1 cellular context compared by ENCODE assay signal in the genomic region with DNA sequence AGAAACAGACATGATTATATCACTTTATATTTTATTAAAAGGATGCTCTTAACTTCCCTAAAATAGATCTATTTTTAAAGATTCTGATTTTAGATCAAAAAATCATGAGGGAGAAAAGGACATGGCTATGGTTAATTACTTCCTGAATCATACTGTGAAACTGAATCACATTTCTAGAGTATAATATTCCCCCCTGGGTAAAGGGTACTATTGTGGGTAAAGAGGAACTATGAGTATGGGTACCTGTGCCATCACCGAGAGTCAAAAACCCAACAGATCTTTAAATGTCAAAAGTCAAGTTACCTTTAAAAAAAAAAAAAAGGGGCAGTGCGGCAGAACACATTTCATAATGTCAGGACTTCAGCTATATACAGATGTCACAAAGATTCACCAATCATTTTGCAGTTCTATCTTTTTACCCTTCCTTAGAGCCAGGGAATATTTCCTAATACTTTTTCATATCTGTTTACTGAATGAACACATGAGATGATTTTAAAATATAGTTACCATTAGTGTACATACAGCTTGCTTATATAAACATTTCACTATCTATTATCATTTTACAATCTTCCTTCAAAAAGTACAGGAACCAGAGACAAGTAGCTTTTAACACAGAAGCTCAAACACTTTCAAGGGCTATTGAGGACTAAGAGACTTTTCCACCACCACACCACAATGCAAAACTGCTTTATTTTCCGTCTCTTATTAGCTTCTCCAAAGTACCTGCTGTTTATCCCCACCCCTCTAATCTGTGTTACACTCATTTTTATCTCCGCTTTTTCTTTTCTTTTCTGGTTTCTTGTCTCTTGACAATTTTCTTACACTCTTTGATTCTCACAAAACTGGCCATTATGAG.
TF ChIP-seq lines count a peak whose summit lies in the region.

No MANE protein-coding gene starts in this region.

TF ChIP-seq in IMR-90, 13 proteins besides CTCF, POLR2A, EP300 and RAD21:
- TF ChIP-seq, protein P1, sequence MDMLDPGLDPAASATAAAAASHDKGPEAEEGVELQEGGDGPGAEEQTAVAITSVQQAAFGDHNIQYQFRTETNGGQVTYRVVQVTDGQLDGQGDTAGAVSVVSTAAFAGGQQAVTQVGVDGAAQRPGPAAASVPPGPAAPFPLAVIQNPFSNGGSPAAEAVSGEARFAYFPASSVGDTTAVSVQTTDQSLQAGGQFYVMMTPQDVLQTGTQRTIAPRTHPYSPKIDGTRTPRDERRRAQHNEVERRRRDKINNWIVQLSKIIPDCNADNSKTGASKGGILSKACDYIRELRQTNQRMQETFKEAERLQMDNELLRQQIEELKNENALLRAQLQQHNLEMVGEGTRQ (IDR thresholded peaks at IDR 0.05; ENCODE audit: low read depth, low read length) = no peak
- TF ChIP-seq CHD1 (IDR thresholded peaks at IDR 0.05; ENCODE audit: low read depth, low read length) (no peak), RCOR1 (IDR thresholded peaks at IDR 0.05; ENCODE audit: insufficient replicate concordance, low read length) (no peak), MAFK (IDR thresholded peaks at IDR 0.05; ENCODE audit: low read depth, low read length) (no peak), MXI1 (IDR thresholded peaks at IDR 0.05; ENCODE audit: borderline replicate concordance, low read depth, low read length) (no peak), MAZ (IDR thresholded peaks at IDR 0.05; ENCODE audit: borderline replicate concordance, low read depth, low read length) (no peak), RFX5 (IDR thresholded peaks at IDR 0.05; ENCODE audit: low read depth, low read length) (no peak), FOS (IDR thresholded peaks at IDR 0.05; ENCODE audit: low read depth, low read length) (no peak), NFE2L2 (IDR thresholded peaks at IDR 0.05; ENCODE audit: low read depth, low read length) (no peak), BHLHE40 (IDR thresholded peaks at IDR 0.05; ENCODE audit: low read depth, low read length) (no peak)
- TF ChIP-seq, protein P2, sequence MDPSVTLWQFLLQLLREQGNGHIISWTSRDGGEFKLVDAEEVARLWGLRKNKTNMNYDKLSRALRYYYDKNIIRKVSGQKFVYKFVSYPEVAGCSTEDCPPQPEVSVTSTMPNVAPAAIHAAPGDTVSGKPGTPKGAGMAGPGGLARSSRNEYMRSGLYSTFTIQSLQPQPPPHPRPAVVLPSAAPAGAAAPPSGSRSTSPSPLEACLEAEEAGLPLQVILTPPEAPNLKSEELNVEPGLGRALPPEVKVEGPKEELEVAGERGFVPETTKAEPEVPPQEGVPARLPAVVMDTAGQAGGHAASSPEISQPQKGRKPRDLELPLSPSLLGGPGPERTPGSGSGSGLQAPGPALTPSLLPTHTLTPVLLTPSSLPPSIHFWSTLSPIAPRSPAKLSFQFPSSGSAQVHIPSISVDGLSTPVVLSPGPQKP (IDR thresholded peaks at IDR 0.05; ENCODE audit: borderline replicate concordance, low read depth, low read length) = no peak
